In the genomic region with DNA sequence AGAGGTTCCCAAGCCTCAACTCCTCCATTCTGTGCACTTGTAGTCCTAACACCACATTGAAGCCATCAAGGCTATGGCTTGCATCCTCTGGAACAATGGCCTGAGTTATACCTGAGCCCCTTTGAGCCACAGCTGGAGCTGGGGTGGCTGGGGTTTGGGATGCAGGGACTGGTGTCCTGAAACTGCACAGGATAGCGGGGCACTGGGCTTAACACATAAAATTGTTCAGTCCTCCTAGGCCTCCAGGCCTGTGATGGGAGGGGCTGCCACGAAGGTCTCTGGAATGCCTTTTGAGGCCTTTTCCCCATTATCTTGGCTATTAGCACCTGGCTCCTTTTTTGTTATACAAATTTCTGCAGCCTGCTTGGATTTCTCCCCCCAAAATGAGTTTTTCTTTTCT, we compare ENCODE assay signal across 17 cellular contexts. TPM values are rescaled to one million over a fixed set of nuclear protein-coding genes. Genes with fewer than 3 reads are reported as not detected.
DNase-seq lines count a peak whose midpoint lies in the region; ATAC-seq and TF ChIP-seq lines count a peak whose summit lies in the region.
"Had no signal": no experiment of that assay in that cellular context is flagged by ENCODE, and none has a peak within 500 bp of the region (broad histone marks: within the 10 kb centered on the region; RNA-seq: fewer than 3 reads in every experiment).

No MANE protein-coding gene starts in this region.

- H4K20me1 ChIP-seq in OCI-LY7 (ENCODE audit: insufficient read depth, low read length), result no peaks in the 10 kb centered on the region
- H4K20me1 ChIP-seq: BLaER1 treated with 17β-estradiol and CSF1 and Interleukin-3, amounts not matched to agents 10 nM and 100 nM had no signal

- no peaks in the 10 kb centered on the region for H3K9me2 ChIP-seq in OCI-LY7 (ENCODE audit: insufficient read depth, low read length)

- H3K4me3 ChIP-seq in OCI-LY7 (ENCODE audit: low read depth, low read length, poor library complexity, severe bottlenecking), result no peak overlapping the region
- H3K4me3 ChIP-seq: A549; BLaER1 treated with 17β-estradiol and CSF1 and Interleukin-3, amounts not matched to agents 10 nM and 100 nM had no signal

- ATAC-seq in stimulated activated naive CD8-positive, alpha-beta T cell treated with anti-CD3 and anti-CD28 coated beads, Interleukin-15, Interleukin-2, amounts not matched to agents 100 U/mL and 50 U/mL, for 24 hours, result peak; percentile 14
- no peak for ATAC-seq in stimulated activated naive CD8-positive, alpha-beta T cell treated with anti-CD3 and anti-CD28 coated beads, Interleukin-15, amount 100 ng/mL, for 72 hours
- ATAC-seq in GM21515 (IDR thresholded peaks at IDR 0.05; ENCODE audit: unreplicated experiment), result no peak
- ATAC-seq: A549; CD8-positive, alpha-beta T cell had no signal

- intact Hi-C loops in OCI-LY7 (cut with micrococcal nuclease; ENCODE audit: unreplicated experiment), result no loop called here

- H3K9me3 Mint-ChIP-seq in stimulated activated naive CD8-positive, alpha-beta T cell treated with anti-CD3 and anti-CD28 coated beads, Interleukin-15, amount 100 ng/mL, for 72 hours, result peaks cover 33 to 54% of the 10 kb centered on the region in 2 donors

- no peak overlapping the region for H3K4me3 Mint-ChIP-seq in stimulated activated naive CD8-positive, alpha-beta T cell treated with anti-CD3 and anti-CD28 coated beads, Interleukin-15, amount 100 ng/mL, for 72 hours
- H3K4me3 Mint-ChIP-seq: B cell; CD4-positive, alpha-beta T cell; CD8-positive, alpha-beta T cell had no signal

- CTCF ChIA-PET in OCI-LY7 (lab: Charles Lee; ENCODE audit: unreplicated experiment), result no interaction called here

- H3K4me1 ChIP-seq in OCI-LY7 (ENCODE audit: insufficient read depth, low read length, poor library complexity, severe bottlenecking), result peaks cover 12% of the 10 kb centered on the region
- H3K4me1 ChIP-seq: A549; BLaER1 treated with 17β-estradiol and CSF1 and Interleukin-3, amounts not matched to agents 10 nM and 100 nM; Caco-2 had no signal

- BruUV-seq in OCI-LY7 (replicated peaks; lab: Mats Ljungman, UMichigan), result no TSS peak

- no peak for TF ChIP-seq CTCF in OCI-LY7 (conservative IDR thresholded peaks at IDR 0.05; ENCODE audit: low read length)

- DNase-seq in stimulated activated naive CD8-positive, alpha-beta T cell treated with anti-CD3 and anti-CD28 coated beads, Interleukin-15, Interleukin-2, amounts not matched to agents 100 U/mL and 50 U/mL, for 24 hours, result no peak
- no peak for DNase-seq in stimulated activated naive CD8-positive, alpha-beta T cell treated with anti-CD3 and anti-CD28 coated beads, Interleukin-15, amount 100 ng/mL, for 72 hours
- DNase-seq in OCI-LY7 (ENCODE audit: low spot score), result peak; percentile 22
- no peak for DNase-seq in NCI-H2196 treated with DMSO at 0.1 percent for 48 hours (lab: John Stamatoyannopoulos, UW; ENCODE audit: unreplicated experiment)
- DNase-seq: AML-193; Caco-2; Calu3; CD4-positive, alpha-beta T cell; CD8-positive, alpha-beta T cell; DMS79 treated with DMSO at 0.1 percent for 48 hours; GF-D8 had no signal

- no peak overlapping the region for H3K27ac Mint-ChIP-seq in stimulated activated naive CD8-positive, alpha-beta T cell treated with anti-CD3 and anti-CD28 coated beads, Interleukin-15, amount 100 ng/mL, for 72 hours
- H3K27ac Mint-ChIP-seq: B cell; CD4-positive, alpha-beta T cell; CD8-positive, alpha-beta T cell had no signal

- peaks cover 72% of the 10 kb centered on the region for H3K36me3 ChIP-seq in OCI-LY7 (ENCODE audit: insufficient read depth, low read length)
- H3K36me3 ChIP-seq: BLaER1 treated with 17β-estradiol and CSF1 and Interleukin-3, amounts not matched to agents 10 nM and 100 nM had no signal

- peaks cover 69% of the 10 kb centered on the region for H3K9me3 ChIP-seq in OCI-LY7 (ENCODE audit: low read length)
- H3K9me3 ChIP-seq: A549, Caco-2 had no signal

- H3K79me2 ChIP-seq in OCI-LY7 (ENCODE audit: insufficient read depth, low read depth, low read length), result no peaks in the 10 kb centered on the region

- H3K27ac ChIP-seq in OCI-LY7 (ENCODE audit: low read depth, low read length, poor library complexity, severe bottlenecking), result no peak overlapping the region
- H3K27ac ChIP-seq: 22Rv1; A549; BLaER1 treated with 17β-estradiol and CSF1 and Interleukin-3, amounts not matched to agents 10 nM and 100 nM; C4-2B had no signal

- H2AFZ ChIP-seq in OCI-LY7 (ENCODE audit: low read length), result no peak overlapping the region

- H3K4me2 ChIP-seq in OCI-LY7 (ENCODE audit: low read length), result no peak overlapping the region
- H3K4me2 ChIP-seq: A549; BLaER1 treated with 17β-estradiol and CSF1 and Interleukin-3, amounts not matched to agents 10 nM and 100 nM had no signal

- POLR2A ChIA-PET in OCI-LY7 (lab: Charles Lee), result no interaction called here

- H3K27me3 Mint-ChIP-seq in stimulated activated naive CD8-positive, alpha-beta T cell treated with anti-CD3 and anti-CD28 coated beads, Interleukin-15, amount 100 ng/mL, for 72 hours, result no peaks in the 10 kb centered on the region
- H3K27me3 Mint-ChIP-seq: B cell; CD4-positive, alpha-beta T cell had no signal

- peaks cover 3% of the 10 kb centered on the region for H3K4me1 Mint-ChIP-seq in stimulated activated naive CD8-positive, alpha-beta T cell treated with anti-CD3 and anti-CD28 coated beads, Interleukin-15, amount 100 ng/mL, for 72 hours

RNA-seq across cellular contexts. Expression of a gene that starts 35.5 kb away (rescaled TPM):
- 0.63 and 4.1 TPM in 2 replicates for total RNA-seq in OCI-LY7 (2014; rRNA removed; shearing (Covaris generic))
- total RNA-seq in OCI-LY7 (2022), result 3.7 and 4.3 TPM in 2 replicates
- total RNA-seq: B cell; Caco-2; Calu3; CD4-positive, alpha-beta T cell; CD8-positive, alpha-beta T cell had no signal
